7 cellular contexts compared by ENCODE assay signal in genomic region chr2:175880-176800, GRCh38.
A peak's percentile ranks its signal among the peaks of the same experiment; 100 is the strongest.
DNase-seq lines count a peak whose midpoint lies in the region; ATAC-seq and TF ChIP-seq lines count a peak whose summit lies in the region.

No MANE protein-coding gene starts in this region.

- H3K9ac ChIP-seq in Loucy (ENCODE audit: low read depth, low read length, poor library complexity, severe bottlenecking) (peak overlapping the region; percentile 61), neural progenitor cell (no peak overlapping the region)

- peaks cover 34% of the 10 kb centered on the region for H3K4me1 Mint-ChIP-seq in activated CD8-positive, alpha-beta T cell treated with anti-CD3 and anti-CD28 coated beads for 36 hours (ENCODE audit: low read depth)
- peaks cover 4% of the 10 kb centered on the region for H3K4me1 Mint-ChIP-seq in neural progenitor cell

- H3K27me3 ChIP-seq in Loucy (ENCODE audit: insufficient read depth, low read length, poor library complexity, severe bottlenecking) (no peaks in the 10 kb centered on the region), esophagus muscularis mucosa (peaks cover 0 to 11% (median 0%) of the 10 kb centered on the region in 4 donors), neural progenitor cell (no peaks in the 10 kb centered on the region), H7 (ENCODE audit: control insufficient read depth, insufficient read depth, low read length) (no peaks in the 10 kb centered on the region)

- no peak for TF ChIP-seq POLR2A in esophagus muscularis mucosa (IDR thresholded peaks at IDR 0.05; ENCODE audit: low read depth)

- no peak for TF ChIP-seq EP300 in esophagus muscularis mucosa (IDR thresholded peaks at IDR 0.05)

- peak overlapping the region; percentile 10 for H3K4me3 Mint-ChIP-seq in activated CD8-positive, alpha-beta T cell treated with anti-CD3 and anti-CD28 coated beads for 36 hours
- H3K4me3 Mint-ChIP-seq in neural progenitor cell: no peak overlapping the region

- peak; percentile 77 for DNase-seq in activated CD8-positive, alpha-beta T cell treated with anti-CD3 and anti-CD28 coated beads for 36 hours
- DNase-seq in esophagus muscularis mucosa (ENCODE audit: extremely low spot score) (peak; percentile 87), epidermal melanocyte (ENCODE audit: insufficient read length, low spot score) (no peak), neural progenitor cell (ENCODE audit: low spot score) (no peak), H7 (no peak)
- DNase-seq in stimulated activated naive CD4-positive, alpha-beta T cell treated with Interleukin-2 at 50 U/mL for 16 hours (lab: John Stamatoyannopoulos, UW): peak; percentile 22

- H2AFZ ChIP-seq in Loucy (ENCODE audit: low read length): peak overlapping the region; percentile 72
- H2AFZ ChIP-seq in neural progenitor cell (replicated peaks): no peak overlapping the region

- H3F3A ChIP-seq in Loucy (ENCODE audit: low read depth) (no peaks in the 10 kb centered on the region), neural progenitor cell (ENCODE audit: low read depth) (no peaks in the 10 kb centered on the region)

- H3K79me2 ChIP-seq in Loucy (ENCODE audit: insufficient read depth, low read length) (no peaks in the 10 kb centered on the region), neural progenitor cell (ENCODE audit: low read depth) (no peaks in the 10 kb centered on the region)

- H3K9me3 Mint-ChIP-seq in activated CD8-positive, alpha-beta T cell treated with anti-CD3 and anti-CD28 coated beads for 36 hours: no peaks in the 10 kb centered on the region
- H3K9me3 Mint-ChIP-seq in neural progenitor cell: peaks cover 5% of the 10 kb centered on the region

- 30% methylated on average over 16 of the region's 16 CpGs for WGBS in esophagus muscularis mucosa

- no peaks in the 10 kb centered on the region for H3K36me3 Mint-ChIP-seq in activated CD8-positive, alpha-beta T cell treated with anti-CD3 and anti-CD28 coated beads for 36 hours (ENCODE audit: low read depth)
- no peaks in the 10 kb centered on the region for H3K36me3 Mint-ChIP-seq in neural progenitor cell

- H3K27ac ChIP-seq in esophagus muscularis mucosa (replicated peaks in 1 of 4): no peak overlapping the region
- no peak overlapping the region for H3K27ac ChIP-seq in neural progenitor cell

- H4K20me1 ChIP-seq in Loucy (ENCODE audit: insufficient read depth, low read length, poor library complexity, severe bottlenecking) (no peaks in the 10 kb centered on the region), neural progenitor cell (ENCODE audit: low read depth) (no peaks in the 10 kb centered on the region)

- H3K4me3 ChIP-seq in Loucy (ENCODE audit: low read length, poor library complexity, severe bottlenecking) (peak overlapping the region; percentile 60), esophagus muscularis mucosa (no peak overlapping the region), neural progenitor cell (no peak overlapping the region), H7 (ENCODE audit: insufficient read depth, low read depth, low read length) (no peak overlapping the region)

- no peaks in the 10 kb centered on the region for H3K27me3 Mint-ChIP-seq in activated CD8-positive, alpha-beta T cell treated with anti-CD3 and anti-CD28 coated beads for 36 hours
- H3K27me3 Mint-ChIP-seq in neural progenitor cell (ENCODE audit: insufficient read depth, low read depth): no peaks in the 10 kb centered on the region

- H3K9me2 ChIP-seq in Loucy (replicated peaks; ENCODE audit: low read depth, low read length): no peaks in the 10 kb centered on the region

- POLR2A ChIA-PET in activated CD8-positive, alpha-beta T cell treated with anti-CD3 and anti-CD28 coated beads for 36 hours (lab: Charles Lee): interaction anchor here (0.9 kb wide), 1 partner anchor 27 kb away, joined by 3 read pairs; no protein-coding TSS in a partner anchor

- H3K36me3 ChIP-seq in Loucy (ENCODE audit: insufficient read depth, low read length) (no peaks in the 10 kb centered on the region), esophagus muscularis mucosa (no peaks in the 10 kb centered on the region), neural progenitor cell (no peaks in the 10 kb centered on the region), H7 (replicated peaks; ENCODE audit: control insufficient read depth, insufficient read depth, low read length) (no peaks in the 10 kb centered on the region)

- no peak for TF ChIP-seq CTCF in Loucy (conservative IDR thresholded peaks at IDR 0.05; ENCODE audit: low read length)
- no peak for TF ChIP-seq CTCF in activated CD8-positive, alpha-beta T cell treated with anti-CD3 and anti-CD28 coated beads for 36 hours (IDR thresholded peaks at IDR 0.05)
- no peak for TF ChIP-seq CTCF in esophagus muscularis mucosa (IDR thresholded peaks at IDR 0.05)
- TF ChIP-seq CTCF in neural progenitor cell (IDR thresholded peaks at IDR 0.05): no peak

- H3K4me2 ChIP-seq in Loucy (ENCODE audit: low read depth, low read length, poor library complexity, severe bottlenecking) (peak overlapping the region; percentile 70), neural progenitor cell (no peak overlapping the region)

- H3K9me3 ChIP-seq in Loucy (ENCODE audit: insufficient read depth, low read depth, low read length): no peaks in the 10 kb centered on the region
- H3K9me3 ChIP-seq in esophagus muscularis mucosa: no peaks in the 10 kb centered on the region
- H3K9me3 ChIP-seq in neural progenitor cell (ENCODE audit: low read depth): no peaks in the 10 kb centered on the region

- CTCF ChIA-PET in activated CD8-positive, alpha-beta T cell treated with anti-CD3 and anti-CD28 coated beads for 36 hours (lab: Charles Lee): interaction anchor here (0.9 to 1.4 kb wide), 2 partner anchors 15 to 71 kb away, joined by 3 to 4 read pairs; no protein-coding TSS in a partner anchor

- peak; percentile 89 for ATAC-seq in activated CD8-positive, alpha-beta T cell treated with anti-CD3 and anti-CD28 coated beads for 36 hours

- H3K4me1 ChIP-seq in Loucy (ENCODE audit: insufficient read depth, low read length, poor library complexity, severe bottlenecking) (peaks cover 29% of the 10 kb centered on the region), esophagus muscularis mucosa (peaks cover 0 to 19% (median 11%) of the 10 kb centered on the region in 4 donors), neural progenitor cell (no peaks in the 10 kb centered on the region)

- H3K27ac Mint-ChIP-seq in activated CD8-positive, alpha-beta T cell treated with anti-CD3 and anti-CD28 coated beads for 36 hours: peak overlapping the region; percentile 38
- no peak overlapping the region for H3K27ac Mint-ChIP-seq in neural progenitor cell

- intact Hi-C loops in activated CD8-positive, alpha-beta T cell treated with anti-CD3 and anti-CD28 coated beads for 36 hours (cut with micrococcal nuclease): no loop called here
- intact Hi-C loops in esophagus muscularis mucosa (cut with DNase I): no loop called here

Comparison
In these comparisons a context has a peak if more than half of its experiments do, and no peak if none do; other contexts are left out.
1. DNase-seq: peak in activated CD8-positive, alpha-beta T cell treated with anti-CD3 and anti-CD28 coated beads for 36 hours (single experiment), esophagus muscularis mucosa (single experiment) and stimulated activated naive CD4-positive, alpha-beta T cell treated with Interleukin-2 at 50 U/mL for 16 hours (single experiment); none in epidermal melanocyte (single experiment), neural progenitor cell (single experiment) and H7 (single experiment).